Comparison of ENCODE assay signal across 17 cellular contexts in genomic region chr2:148531175-148532048, GRCh38.
"Had no signal": no experiment of that assay in that cellular context is flagged by ENCODE, and none has a peak within 500 bp of the region (broad histone marks: within the 10 kb centered on the region; RNA-seq: fewer than 3 reads in every experiment).

No MANE protein-coding gene starts in this region.

- DNase-seq: activated CD4-positive, CD25-positive, alpha-beta regulatory T cell treated with anti-CD3 and anti-CD28 coated beads, Interleukin-2, amount 50 U/mL, for 72 hours; activated CD8-positive, alpha-beta memory T cell treated with anti-CD3 and anti-CD28 coated beads, Interleukin-2, amount 50 U/mL, for 48 hours; activated gamma-delta T cell treated with Interleukin-2 at 50 U/mL for 16 hours; activated naive CD8-positive, alpha-beta T cell treated with anti-CD3 and anti-CD28 coated beads for 36 hours; body of pancreas; caudate nucleus; foreskin fibroblast; left colon; lower lobe of right lung; nucleus accumbens; retina; stimulated activated CD8-positive, alpha-beta memory T cell treated with anti-CD3 and anti-CD28 coated beads, Interleukin-4, amount 100 ng/mL, for 48 hours; stimulated activated naive CD4-positive, alpha-beta T cell; tibial artery had no signal

- H3K4me3 ChIP-seq: body of pancreas, hepatocyte, lower lobe of right lung, tibial artery had no signal

- H3K36me3 ChIP-seq: lower lobe of right lung, tibial artery had no signal

- H3K27ac Mint-ChIP-seq: activated naive CD8-positive, alpha-beta T cell treated with anti-CD3 and anti-CD28 coated beads for 36 hours; natural killer cell treated with Interleukin-12 subunit alpha and Interleukin-12 subunit beta and Interleukin-15 and Interleukin-18, amount 100 ng/mL, for 72 hours had no signal

- ATAC-seq: body of pancreas, lower lobe of right lung had no signal

- H3K27ac ChIP-seq: body of pancreas, epithelial cell of prostate, hepatocyte, lower lobe of right lung, tibial artery had no signal

- H3K4me3 Mint-ChIP-seq: activated naive CD8-positive, alpha-beta T cell treated with anti-CD3 and anti-CD28 coated beads for 36 hours; natural killer cell treated with Interleukin-12 subunit alpha and Interleukin-12 subunit beta and Interleukin-15 and Interleukin-18, amount 100 ng/mL, for 72 hours had no signal

- H3K4me2 ChIP-seq: hepatocyte had no signal

- H2AFZ ChIP-seq: hepatocyte had no signal

- H3K27me3 ChIP-seq: body of pancreas, hepatocyte had no signal

- H3K27me3 Mint-ChIP-seq: activated naive CD8-positive, alpha-beta T cell treated with anti-CD3 and anti-CD28 coated beads for 36 hours had no signal

- H3K9me3 Mint-ChIP-seq: natural killer cell treated with Interleukin-12 subunit alpha and Interleukin-12 subunit beta and Interleukin-15 and Interleukin-18, amount 100 ng/mL, for 72 hours had no signal

- H3K9me3 ChIP-seq: body of pancreas, lower lobe of right lung, tibial artery had no signal

- H3K36me3 Mint-ChIP-seq: natural killer cell treated with Interleukin-12 subunit alpha and Interleukin-12 subunit beta and Interleukin-15 and Interleukin-18, amount 100 ng/mL, for 72 hours had no signal

- H3K4me1 ChIP-seq: body of pancreas, tibial artery had no signal
